ENCODE assay signal across 13 cellular contexts in the genomic region with DNA sequence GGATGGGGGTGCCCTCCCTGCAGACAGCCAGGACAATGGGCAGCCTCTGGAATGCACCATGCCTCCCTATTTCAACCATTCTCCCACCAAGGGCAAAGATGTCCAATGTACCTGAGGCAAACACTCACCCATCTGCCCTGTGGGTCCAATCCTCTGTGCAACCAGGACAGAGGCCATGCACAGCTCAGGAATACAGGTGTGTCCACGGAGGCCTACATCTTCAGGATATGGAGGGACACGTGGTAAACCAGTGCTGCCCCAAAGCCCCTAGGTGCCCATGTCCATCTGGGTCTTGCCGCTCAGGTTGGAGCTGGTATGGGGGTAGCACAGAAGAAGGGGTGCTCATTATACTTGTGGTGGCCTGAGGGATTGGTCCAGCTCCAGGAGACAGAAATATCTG. TPM values are rescaled to one million over a fixed set of nuclear protein-coding genes. Genes with fewer than 3 reads are reported as not detected.
DNase-seq lines count a peak whose midpoint lies in the region; ATAC-seq and TF ChIP-seq lines count a peak whose summit lies in the region.
"Had no signal": no experiment of that assay in that cellular context is flagged by ENCODE, and none has a peak within 500 bp of the region (broad histone marks: within the 10 kb centered on the region; RNA-seq: fewer than 3 reads in every experiment).

No MANE protein-coding gene starts in this region.

- intact Hi-C loops in dendritic cell treated with granulocyte-macrophage colony-stimulating factor and Interleukin-4, amounts not matched to agents 40 ng/mL and 50 ng/mL, for 4 days (cut with micrococcal nuclease), result loop anchor here (5.0 kb wide), 1 partner anchor 88 kb away; the partner anchor contains the start of gene CCND3
- intact Hi-C loops in mammary epithelial cell (cut with micrococcal nuclease), result no loop called here

- no peak overlapping the region for H3K4me3 Mint-ChIP-seq in activated CD8-positive, alpha-beta memory T cell treated with anti-CD3 and anti-CD28 coated beads, Interleukin-2, amount 10 ng/mL, durations not matched to agents 7 days and 5 days
- no peak overlapping the region for H3K4me3 Mint-ChIP-seq in dendritic cell treated with granulocyte-macrophage colony-stimulating factor and Interleukin-4, amounts not matched to agents 40 ng/mL and 50 ng/mL, for 4 days

- H3K4ac ChIP-seq in trophoblast cell (ENCODE audit: low read depth, low read length), result no peak overlapping the region

- no peaks in the 10 kb centered on the region for H4K20me1 ChIP-seq in mammary epithelial cell (ENCODE audit: insufficient read depth, low read length)
- H4K20me1 ChIP-seq in smooth muscle cell (ENCODE audit: low read depth), result no peaks in the 10 kb centered on the region

- H3K27me3 Mint-ChIP-seq in activated CD8-positive, alpha-beta memory T cell treated with anti-CD3 and anti-CD28 coated beads, Interleukin-2, amount 10 ng/mL, durations not matched to agents 7 days and 5 days, result no peaks in the 10 kb centered on the region
- H3K27me3 Mint-ChIP-seq in dendritic cell treated with granulocyte-macrophage colony-stimulating factor and Interleukin-4, amounts not matched to agents 40 ng/mL and 50 ng/mL, for 4 days, result no peaks in the 10 kb centered on the region

- H3K4me1 Mint-ChIP-seq in activated CD8-positive, alpha-beta memory T cell treated with anti-CD3 and anti-CD28 coated beads, Interleukin-2, amount 10 ng/mL, durations not matched to agents 7 days and 5 days, result peaks cover 78% of the 10 kb centered on the region
- H3K4me1 Mint-ChIP-seq in dendritic cell treated with granulocyte-macrophage colony-stimulating factor and Interleukin-4, amounts not matched to agents 40 ng/mL and 50 ng/mL, for 4 days (ENCODE audit: low read depth), result peaks cover 71% of the 10 kb centered on the region

- H3K36me3 Mint-ChIP-seq in activated CD8-positive, alpha-beta memory T cell treated with anti-CD3 and anti-CD28 coated beads, Interleukin-2, amount 10 ng/mL, durations not matched to agents 7 days and 5 days, result peaks cover 24% of the 10 kb centered on the region
- H3K36me3 Mint-ChIP-seq in dendritic cell treated with granulocyte-macrophage colony-stimulating factor and Interleukin-4, amounts not matched to agents 40 ng/mL and 50 ng/mL, for 4 days (ENCODE audit: low read depth), result no peaks in the 10 kb centered on the region

- H2AFZ ChIP-seq in trophoblast cell (ENCODE audit: insufficient read depth, low read length, poor library complexity) (no peak overlapping the region), mammary epithelial cell (ENCODE audit: low read depth, low read length) (no peak overlapping the region), smooth muscle cell (ENCODE audit: low read depth) (no peak overlapping the region)

- no peak overlapping the region for H4K91ac ChIP-seq in trophoblast cell (ENCODE audit: low read depth, low read length)

- H3K4me2 ChIP-seq in trophoblast cell (ENCODE audit: low read length), result no peak overlapping the region
- no peak overlapping the region for H3K4me2 ChIP-seq in mammary epithelial cell (ENCODE audit: insufficient read depth, low read depth, low read length)
- no peak overlapping the region for H3K4me2 ChIP-seq in smooth muscle cell

- H3K9me3 Mint-ChIP-seq in activated CD8-positive, alpha-beta memory T cell treated with anti-CD3 and anti-CD28 coated beads, Interleukin-2, amount 10 ng/mL, durations not matched to agents 7 days and 5 days (ENCODE audit: low read depth), result no peaks in the 10 kb centered on the region
- no peaks in the 10 kb centered on the region for H3K9me3 Mint-ChIP-seq in dendritic cell treated with granulocyte-macrophage colony-stimulating factor and Interleukin-4, amounts not matched to agents 40 ng/mL and 50 ng/mL, for 4 days

- TF ChIP-seq CTCF in RWPE1 (conservative IDR thresholded peaks at IDR 0.05; ENCODE audit: low read depth) (no peak), mammary epithelial cell (conservative IDR thresholded peaks at IDR 0.05 in 1 of 2, IDR thresholded peaks at IDR 0.05 in 1 of 2; ENCODE audit: extremely low read depth in 1 of 2, insufficient read depth in 1 of 2, low read depth in 1 of 2, low read length in 2 of 2) (no peak), smooth muscle cell (IDR thresholded peaks at IDR 0.05; ENCODE audit: borderline replicate concordance, insufficient read depth, poor library complexity, severe bottlenecking) (no peak)

- peak overlapping the region; percentile 16 for H2BK12ac ChIP-seq in trophoblast cell (ENCODE audit: low read length)

- dilution Hi-C loops in mammary epithelial cell (cut with HindIII; ENCODE audit: low sequenced_read_pairs), result loop anchor here (5.0 kb wide), 2 partner anchors 38 to 98 kb away; no protein-coding TSS in a partner anchor

- no peak overlapping the region for H3K9ac ChIP-seq in trophoblast cell (ENCODE audit: low read length)
- no peak overlapping the region for H3K9ac ChIP-seq in mammary epithelial cell (ENCODE audit: insufficient read depth, low read length)
- no peak overlapping the region for H3K9ac ChIP-seq in smooth muscle cell (ENCODE audit: low read depth)

- H3F3A ChIP-seq in smooth muscle cell (ENCODE audit: low read depth), result no peaks in the 10 kb centered on the region

- peak overlapping the region; percentile 89 for H3K27ac Mint-ChIP-seq in activated CD8-positive, alpha-beta memory T cell treated with anti-CD3 and anti-CD28 coated beads, Interleukin-2, amount 10 ng/mL, durations not matched to agents 7 days and 5 days
- H3K27ac Mint-ChIP-seq in dendritic cell treated with granulocyte-macrophage colony-stimulating factor and Interleukin-4, amounts not matched to agents 40 ng/mL and 50 ng/mL, for 4 days, result peak overlapping the region; percentile 83

- H3K36me3 ChIP-seq in trophoblast cell (ENCODE audit: control insufficient read depth in 1 of 2, insufficient read depth in 2 of 2, low read length in 2 of 2) (no peaks in the 10 kb centered on the region), mammary epithelial cell (ENCODE audit: insufficient read depth, low read length) (no peaks in the 10 kb centered on the region), smooth muscle cell (ENCODE audit: low read depth) (no peaks in the 10 kb centered on the region)

- CTCF ChIA-PET in activated CD8-positive, alpha-beta memory T cell treated with anti-CD3 and anti-CD28 coated beads, Interleukin-2, amount 10 ng/mL, durations not matched to agents 7 days and 5 days (lab: Charles Lee), result interaction anchor here (0.7 to 2.0 kb wide), 3 partner anchors 10 to 16 kb away, joined by 3 to 8 read pairs (median 8); no protein-coding TSS in a partner anchor
- CTCF ChIA-PET in RWPE1 (lab: Yijun Ruan, JAX) (no interaction called here), mammary epithelial cell (lab: Charles Lee; ENCODE audit: low non-redundant PET) (no interaction called here)

- peak overlapping the region; percentile 38 for H3K27ac ChIP-seq in RWPE1
- H3K27ac ChIP-seq in trophoblast cell (ENCODE audit: low read depth, low read length), result no peak overlapping the region
- H3K27ac ChIP-seq in mammary epithelial cell (ENCODE audit: insufficient read depth, low read depth, low read length), result no peak overlapping the region
- H3K27ac ChIP-seq in smooth muscle cell (ENCODE audit: low read depth), result no peak overlapping the region
- H3K27ac ChIP-seq: epithelial cell of prostate, suprapubic skin had no signal

- H3K27me3 ChIP-seq in trophoblast cell (ENCODE audit: insufficient read depth, low read length), result no peaks in the 10 kb centered on the region
- H3K27me3 ChIP-seq in mammary epithelial cell (ENCODE audit: insufficient read depth, low read length), result no peaks in the 10 kb centered on the region
- no peaks in the 10 kb centered on the region for H3K27me3 ChIP-seq in smooth muscle cell (ENCODE audit: low read depth)
- H3K27me3 ChIP-seq: heart left ventricle, suprapubic skin had no signal

- H3K4me1 ChIP-seq in trophoblast cell (ENCODE audit: control insufficient read depth in 1 of 2, insufficient read depth in 2 of 2, low read length in 2 of 2) (peaks cover 7 to 15% of the 10 kb centered on the region in 2 experiments), mammary epithelial cell (ENCODE audit: insufficient read depth, low read length) (peaks cover 4% of the 10 kb centered on the region), smooth muscle cell (ENCODE audit: low read depth) (peaks cover 3% of the 10 kb centered on the region)

- in situ Hi-C loops in mammary epithelial cell (cut with MboI; ENCODE audit: low sequenced_read_pairs in 2 of 2), result no loop called here

- no peak overlapping the region for H3K4me3 ChIP-seq in trophoblast cell (ENCODE audit: low read depth, low read length)
- no peak overlapping the region for H3K4me3 ChIP-seq in mammary epithelial cell (replicated peaks in 1 of 3; ENCODE audit: insufficient read depth in 1 of 3, low read depth in 2 of 3, low read length in 3 of 3)
- H3K4me3 ChIP-seq in smooth muscle cell, result no peak overlapping the region
- H3K4me3 ChIP-seq: heart left ventricle, suprapubic skin had no signal

- no peak overlapping the region for H4K12ac ChIP-seq in trophoblast cell (ENCODE audit: low read depth, low read length)

- no peaks in the 10 kb centered on the region for H3K79me2 ChIP-seq in trophoblast cell (ENCODE audit: control insufficient read depth, insufficient read depth, low read length, poor library complexity)
- peaks cover 15% of the 10 kb centered on the region for H3K79me2 ChIP-seq in mammary epithelial cell (ENCODE audit: insufficient read depth, low read length)
- H3K79me2 ChIP-seq in smooth muscle cell (ENCODE audit: low read depth), result no peaks in the 10 kb centered on the region

- H3K14ac ChIP-seq in trophoblast cell (ENCODE audit: low read length), result no peak overlapping the region

- POLR2A ChIA-PET in RWPE1 (lab: Yijun Ruan, JAX; ENCODE audit: low non-redundant PET), result no interaction called here

- BruUV-seq in mammary epithelial cell (replicated peaks; lab: Mats Ljungman, UMichigan), result no TSS peak

- H3K79me1 ChIP-seq in trophoblast cell (ENCODE audit: low read length), result peaks cover 7% of the 10 kb centered on the region

- no peak overlapping the region for H4K8ac ChIP-seq in trophoblast cell (ENCODE audit: low read depth, low read length)

- H3K9me3 ChIP-seq in trophoblast cell (ENCODE audit: insufficient read depth, low read depth, low read length) (no peaks in the 10 kb centered on the region), mammary epithelial cell (replicated peaks; ENCODE audit: insufficient read depth, low read length) (no peaks in the 10 kb centered on the region), smooth muscle cell (replicated peaks; ENCODE audit: low read depth) (no peaks in the 10 kb centered on the region)
- H3K9me3 ChIP-seq: heart left ventricle, suprapubic skin had no signal

- H3K18ac ChIP-seq in trophoblast cell (ENCODE audit: low read length), result no peak overlapping the region

- ATAC-seq in activated CD8-positive, alpha-beta memory T cell treated with anti-CD3 and anti-CD28 coated beads, Interleukin-2, amount 10 ng/mL, durations not matched to agents 7 days and 5 days, result no peak

- WGBS in trophoblast cell (ENCODE audit: extremely low coverage, insufficient coverage, insufficient read length), result no CpG with 5 or more reads among the region's 3 CpGs
- 97% methylated on average over 3 of the region's 3 CpGs for WGBS in mammary epithelial cell (ENCODE audit: low coverage, missing lambda C conversion rate)
- 97% methylated on average over 3 of the region's 3 CpGs for WGBS in smooth muscle cell (ENCODE audit: low lambda C conversion rate)

- no peak overlapping the region for H3K23ac ChIP-seq in trophoblast cell (ENCODE audit: low read length)

- H2BK5ac ChIP-seq in trophoblast cell (ENCODE audit: low read depth, low read length, poor library complexity), result no peak overlapping the region

- no peak overlapping the region for H2AK5ac ChIP-seq in trophoblast cell (ENCODE audit: low read length)

- DNase-seq in activated CD8-positive, alpha-beta memory T cell treated with anti-CD3 and anti-CD28 coated beads, Interleukin-2, amount 10 ng/mL, durations not matched to agents 7 days and 5 days, result no peak
- no peak for DNase-seq in activated CD8-positive, alpha-beta memory T cell treated with anti-CD3 and anti-CD28 coated beads, Interleukin-2, amount 50 U/mL, for 48 hours
- DNase-seq in RWPE1 (ENCODE audit: low spot score) (no peak), trophoblast cell (no peak), mammary epithelial cell (no peak), smooth muscle cell (lab: John Stamatoyannopoulos, UW; ENCODE audit: unreplicated experiment) (no peak), cerebellum (ENCODE audit: low spot score) (no peak)
- DNase-seq: nucleus accumbens, SW 1271 had no signal

- H2BK120ac ChIP-seq in trophoblast cell (ENCODE audit: insufficient read depth, low read length, poor library complexity), result no peak overlapping the region

RNA-seq across cellular contexts. Expression of gene TAF8, which starts 20.4 kb away (rescaled TPM):
- total RNA-seq in activated CD8-positive, alpha-beta memory T cell treated with anti-CD3 and anti-CD28 coated beads, Interleukin-2, amount 10 ng/mL, durations not matched to agents 7 days and 5 days, result 10 to 100 TPM; 50.9 to 53.2 TPM
- 14.4 and 15.2 TPM in 2 replicates for polyA plus RNA-seq in trophoblast cell (2013)
- total RNA-seq in mammary epithelial cell (10 to 100 TPM; 12.8 to 23.5 TPM), smooth muscle cell (9.8 and 11.3 TPM in 2 replicates), cerebellum (14.9 TPM)
- polyA plus RNA-seq in mammary epithelial cell (27.1 TPM), smooth muscle cell (8.1 and 9.3 TPM in 2 replicates)
- 32.3 TPM for polyA minus RNA-seq in mammary epithelial cell
